In genomic region chr13:114132419-114133121, GRCh38 we compare ENCODE assay signal across 8 cellular contexts. TPM values are rescaled to one million over a fixed set of nuclear protein-coding genes. Genes with fewer than 3 reads are reported as not detected.
A peak's percentile ranks its signal among the peaks of the same experiment; 100 is the strongest.
DNase-seq lines count a peak whose midpoint lies in the region; ATAC-seq and TF ChIP-seq lines count a peak whose summit lies in the region.

Gene RASA3 (minus strand): TSS chr13:114132623. CDS start chr13:114132489, 134 bp downstream.

- intact Hi-C loops in left ventricle myocardium superior (cut with micrococcal nuclease), result no loop called here

- H3K36me3 ChIP-seq in trophoblast cell (ENCODE audit: control insufficient read depth in 1 of 2, insufficient read depth in 2 of 2, low read length in 2 of 2), result peaks cover 0 to 3% of the 10 kb centered on the region in 2 experiments

- peak within 1 kb of the TSS; percentile 84 for H3K4me2 ChIP-seq in trophoblast cell (ENCODE audit: low read length)

- peak within 1 kb of the TSS; percentile 2 for H3K23ac ChIP-seq in trophoblast cell (ENCODE audit: low read length)

- CTCF ChIA-PET in T-cell (lab: Charles Lee), result no interaction called here

- H2BK120ac ChIP-seq in trophoblast cell (ENCODE audit: insufficient read depth, low read length, poor library complexity), result peak within 1 kb of the TSS; percentile 9

- WGBS in trophoblast cell (ENCODE audit: extremely low coverage, insufficient coverage, insufficient read length), result no CpG with 5 or more reads among the region's 81 CpGs

- POLR2A ChIA-PET in T-cell (lab: Charles Lee), result no interaction called here

- peak within 1 kb of the TSS; percentile 85 for H4K91ac ChIP-seq in trophoblast cell (ENCODE audit: low read depth, low read length)

- H3K27me3 Mint-ChIP-seq in T-cell, result no peaks in the 10 kb centered on the region

- H4K8ac ChIP-seq in trophoblast cell (ENCODE audit: low read depth, low read length), result peak within 1 kb of the TSS; percentile 37

- peaks cover 24% of the 10 kb centered on the region for H3K79me1 ChIP-seq in trophoblast cell (ENCODE audit: low read length)

- no peak within 1 kb of the TSS for H4K12ac ChIP-seq in trophoblast cell (ENCODE audit: low read depth, low read length)

- H3K9me3 Mint-ChIP-seq in T-cell, result no peaks in the 10 kb centered on the region

- H3K9ac ChIP-seq in trophoblast cell (ENCODE audit: low read length), result peak within 1 kb of the TSS; percentile 82

- peak within 1 kb of the TSS; percentile 40 for H2AFZ ChIP-seq in trophoblast cell (ENCODE audit: insufficient read depth, low read length, poor library complexity)

- H3K27ac Mint-ChIP-seq in T-cell, result peak within 1 kb of the TSS; percentile 95 to 99

- no peak for TF ChIP-seq CTCF in astrocyte of the cerebellum (IDR thresholded peaks at IDR 0.05; ENCODE audit: low read depth, low read length, missing control alignments)

- in situ Hi-C loops in KBM-7 (cut with MboI; ENCODE audit: low pct_unique_long_range_greater_than_20kb, low sequenced_read_pairs) (no loop called here), astrocyte of the cerebellum (cut with HindIII; ENCODE audit: low sequenced_read_pairs) (no loop called here)

- peaks cover 11% of the 10 kb centered on the region for H3K79me2 ChIP-seq in trophoblast cell (ENCODE audit: control insufficient read depth, insufficient read depth, low read length, poor library complexity)

- DNase-seq in GDM1 (lab: John Stamatoyannopoulos, UW) (peak; percentile 84), KBM-7 (peak; percentile 76), T-cell (peak in 25 of 34 experiments; percentile 32 to 75 (median 54)), astrocyte of the cerebellum (ENCODE audit: low read depth) (peak; percentile 51), left ventricle myocardium superior (peak; percentile 91), trophoblast cell (peak in 1 of 2 donors; percentile 27), cerebellar nuclear complex (lab: John Stamatoyannopoulos, UW) (no peak)

- peak within 1 kb of the TSS; percentile 61 for H3K27ac ChIP-seq in trophoblast cell (ENCODE audit: low read depth, low read length)

- no peaks in the 10 kb centered on the region for H3K9me3 ChIP-seq in trophoblast cell (ENCODE audit: insufficient read depth, low read depth, low read length)

- H3K4me3 ChIP-seq in astrocyte of the cerebellum (ENCODE audit: low read depth, low read length) (peak within 1 kb of the TSS; percentile 98), trophoblast cell (ENCODE audit: low read depth, low read length) (peak within 1 kb of the TSS; percentile 88)

- ATAC-seq in GM21723 (IDR thresholded peaks at IDR 0.05; ENCODE audit: unreplicated experiment), result peak; percentile 61
- peak; percentile 57 to 63 (median 60) for ATAC-seq in T-cell (replicated peaks in 1 of 4)
- ATAC-seq in left ventricle myocardium superior, result peak; percentile 90

- peak within 1 kb of the TSS; percentile 4 for H3K4ac ChIP-seq in trophoblast cell (ENCODE audit: low read depth, low read length)

- H2BK12ac ChIP-seq in trophoblast cell (ENCODE audit: low read length), result peak within 1 kb of the TSS; percentile 27

- no peak within 1 kb of the TSS for H2AK5ac ChIP-seq in trophoblast cell (ENCODE audit: low read length)

- H3K14ac ChIP-seq in trophoblast cell (ENCODE audit: low read length), result peak within 1 kb of the TSS; percentile 26

- peak within 1 kb of the TSS; percentile 39 for H3K18ac ChIP-seq in trophoblast cell (ENCODE audit: low read length)

- H3K36me3 Mint-ChIP-seq in T-cell, result peaks cover 17% of the 10 kb centered on the region

- H2BK5ac ChIP-seq in trophoblast cell (ENCODE audit: low read depth, low read length, poor library complexity), result peak within 1 kb of the TSS; percentile 38

- H3K4me3 Mint-ChIP-seq in T-cell, result peak within 1 kb of the TSS; percentile 97 to 100 (median 99)

- H3K4me1 ChIP-seq in trophoblast cell (ENCODE audit: control insufficient read depth in 1 of 2, insufficient read depth in 2 of 2, low read length in 2 of 2), result peaks cover 25 to 31% of the 10 kb centered on the region in 2 experiments

- H3K27me3 ChIP-seq in trophoblast cell (ENCODE audit: insufficient read depth, low read length), result no peaks in the 10 kb centered on the region

- H3K4me1 Mint-ChIP-seq in T-cell, result peaks cover 47 to 66% (median 60%) of the 10 kb centered on the region in 3 donors

RNA-seq across cellular contexts. Expression of gene RASA3, which starts in this region (rescaled TPM):
- 100 to 1,000 TPM; 223 to 267 (median 238) TPM for total RNA-seq in T-cell
- 12.3 TPM for total RNA-seq in left ventricle myocardium superior
- 12.8 and 13.0 TPM in 2 replicates for polyA plus RNA-seq in trophoblast cell (2013)

Comparison
In these comparisons a context has a peak if more than half of its experiments do, and no peak if none do; other contexts are left out.
1. RNA of gene RASA3 (total RNA-seq): 223 to 267 TPM in T-cell; 12.3 TPM in left ventricle myocardium superior (single experiment); every median in the first group is over 10 times any median in the second.
2. DNase-seq: peak in GDM1 (single experiment), KBM-7 (single experiment), T-cell (25 of 34), astrocyte of the cerebellum (single experiment) and left ventricle myocardium superior (single experiment); none in cerebellar nuclear complex (0 of 2).
3. Peak in every context shown above with its lines, with median percentiles within 50 percentile points of each other: ATAC-seq.